Comparison of ENCODE assay signal across 25 cellular contexts in genomic region chr3:4107430-4107829, GRCh38.
A peak's percentile ranks its signal among the peaks of the same experiment; 100 is the strongest.
DNase-seq lines count a peak whose midpoint lies in the region; ATAC-seq, FAIRE-seq and TF ChIP-seq lines count a peak whose summit lies in the region.
"Had no signal": no experiment of that assay in that cellular context is flagged by ENCODE, and none has a peak within 500 bp of the region (broad histone marks: within the 10 kb centered on the region; RNA-seq: fewer than 3 reads in every experiment).

No MANE protein-coding gene starts in this region.

- H3K9ac ChIP-seq in neural progenitor cell: no peak overlapping the region

- intact Hi-C loops in natural killer cell (cut with micrococcal nuclease): no loop called here

- H3K36me3 Mint-ChIP-seq in chondrocyte (ENCODE audit: low read depth) (no peaks in the 10 kb centered on the region), neural progenitor cell (no peaks in the 10 kb centered on the region), natural killer cell (no peaks in the 10 kb centered on the region)

- TF ChIP-seq CTCF in D721Med (IDR thresholded peaks at IDR 0.05; ENCODE audit: insufficient read depth, missing control alignments): peak; percentile 23
- TF ChIP-seq CTCF in chondrocyte (IDR thresholded peaks at IDR 0.05): peak; percentile 28
- peak; percentile 24 for TF ChIP-seq CTCF in neural progenitor cell (IDR thresholded peaks at IDR 0.05)
- no peak for TF ChIP-seq CTCF in natural killer cell (IDR thresholded peaks at IDR 0.05)

- no peaks in the 10 kb centered on the region for H4K20me1 ChIP-seq in neural progenitor cell (ENCODE audit: low read depth)

- H3K79me2 ChIP-seq in neural progenitor cell (ENCODE audit: low read depth): no peaks in the 10 kb centered on the region

- H2AFZ ChIP-seq in neural progenitor cell (replicated peaks): no peak overlapping the region

- no peaks in the 10 kb centered on the region for H3K4me1 ChIP-seq in neural progenitor cell
- H3K4me1 ChIP-seq: esophagus squamous epithelium, lower lobe of right lung, tibial nerve had no signal

- H3K4me2 ChIP-seq in neural progenitor cell: no peak overlapping the region

- H3K4me1 Mint-ChIP-seq in chondrocyte (ENCODE audit: low read depth) (no peaks in the 10 kb centered on the region), neural progenitor cell (no peaks in the 10 kb centered on the region), natural killer cell (no peaks in the 10 kb centered on the region)
- H3K4me1 Mint-ChIP-seq: activated CD4-positive, alpha-beta T cell treated with anti-CD3 and anti-CD28 coated beads for 36 hours; CD8-positive, alpha-beta memory T cell had no signal

- H3K4me3 ChIP-seq in neural progenitor cell: no peak overlapping the region
- H3K4me3 ChIP-seq: esophagus squamous epithelium, lower lobe of right lung, tibial nerve had no signal

- peaks cover 5% of the 10 kb centered on the region for H3K9me3 Mint-ChIP-seq in chondrocyte (ENCODE audit: low read depth)
- H3K9me3 Mint-ChIP-seq in neural progenitor cell: peaks cover 4% of the 10 kb centered on the region
- H3K9me3 Mint-ChIP-seq in natural killer cell: peaks cover 2 to 4% of the 10 kb centered on the region in 2 donors
- H3K9me3 Mint-ChIP-seq: T-helper 1 cell treated with Interleukin-12 subunit alpha and Interleukin-12 subunit beta and Interleukin-4 antibody, amounts not matched to agents 30 μg/mL and 1 μg/mL, for 36 hours had no signal

- H3K9me3 ChIP-seq in neural progenitor cell (ENCODE audit: low read depth): no peaks in the 10 kb centered on the region
- H3K9me3 ChIP-seq: esophagus squamous epithelium, lower lobe of right lung, tibial nerve had no signal

- DNase-seq in D721Med (ENCODE audit: insufficient read length, low spot score) (no peak), HT-29 (ENCODE audit: low spot score) (peak; percentile 7), chondrocyte (ENCODE audit: low spot score) (no peak), neural progenitor cell (ENCODE audit: low spot score) (no peak), natural killer cell (no peak)
- DNase-seq in activated naive CD4-positive, alpha-beta T cell (lab: John Stamatoyannopoulos, UW): no peak
- DNase-seq in central memory CD4-positive, alpha-beta T cell: no peak
- DNase-seq: activated CD4-positive, alpha-beta T cell treated with anti-CD3 and anti-CD28 coated beads for 36 hours; activated naive CD4-positive, alpha-beta T cell treated with Interleukin-2 at 50 U/mL for 16 hours; activated T-cell treated with anti-CD3 and anti-CD28 coated beads, Interleukin-2, amount 50 U/mL, for 4 hours; AML-193; amniotic stem cell; CD8-positive, alpha-beta memory T cell; cortex of kidney; DMS79 treated with DMSO at 0.1 percent for 48 hours; esophagus squamous epithelium; IMR-90; lower lobe of right lung; NCI-H1105 treated with DMSO at 0.1 percent for 48 hours; NCI-H2081 treated with DMSO at 0.1 percent for 48 hours; stimulated activated CD8-positive, alpha-beta memory T cell treated with anti-CD3 and anti-CD28 coated beads, Interleukin-4, amount 100 ng/mL, for 48 hours had no signal

- H3K4me3 Mint-ChIP-seq in chondrocyte (ENCODE audit: unreplicated experiment): no peak overlapping the region
- no peak overlapping the region for H3K4me3 Mint-ChIP-seq in neural progenitor cell
- no peak overlapping the region for H3K4me3 Mint-ChIP-seq in natural killer cell
- H3K4me3 Mint-ChIP-seq: activated CD4-positive, alpha-beta T cell treated with anti-CD3 and anti-CD28 coated beads for 36 hours; activated T-cell treated with anti-CD3 and anti-CD28 coated beads, Interleukin-2, amount 50 U/mL, for 4 hours; CD8-positive, alpha-beta memory T cell; T-helper 1 cell treated with Interleukin-12 subunit alpha and Interleukin-12 subunit beta and Interleukin-4 antibody, amounts not matched to agents 30 μg/mL and 1 μg/mL, for 36 hours had no signal

- H3K36me3 ChIP-seq in neural progenitor cell: no peaks in the 10 kb centered on the region
- H3K36me3 ChIP-seq: esophagus squamous epithelium, lower lobe of right lung, tibial nerve had no signal

- no peak overlapping the region for H3K27ac ChIP-seq in neural progenitor cell
- H3K27ac ChIP-seq: esophagus squamous epithelium, lower lobe of right lung, tibial nerve had no signal

- no peaks in the 10 kb centered on the region for H3K27me3 ChIP-seq in neural progenitor cell
- H3K27me3 ChIP-seq: esophagus squamous epithelium, tibial nerve had no signal

- ATAC-seq in natural killer cell: no peak
- ATAC-seq: activated CD4-positive, alpha-beta T cell treated with anti-CD3 and anti-CD28 coated beads for 36 hours; activated T-cell treated with anti-CD3 and anti-CD28 coated beads, Interleukin-2, amount 50 U/mL, for 4 hours; lower lobe of right lung had no signal

- H3K27me3 Mint-ChIP-seq in chondrocyte (ENCODE audit: low read depth): no peaks in the 10 kb centered on the region
- H3K27me3 Mint-ChIP-seq in neural progenitor cell (ENCODE audit: insufficient read depth, low read depth): no peaks in the 10 kb centered on the region
- H3K27me3 Mint-ChIP-seq in natural killer cell (ENCODE audit: low read depth in 2 of 2): peaks cover 0 to 2% of the 10 kb centered on the region in 2 donors
- H3K27me3 Mint-ChIP-seq: activated CD4-positive, alpha-beta T cell treated with anti-CD3 and anti-CD28 coated beads for 36 hours; CD8-positive, alpha-beta memory T cell had no signal

- no peak overlapping the region for H3K27ac Mint-ChIP-seq in chondrocyte (ENCODE audit: unreplicated experiment)
- no peak overlapping the region for H3K27ac Mint-ChIP-seq in neural progenitor cell
- no peak overlapping the region for H3K27ac Mint-ChIP-seq in natural killer cell
- H3K27ac Mint-ChIP-seq: activated CD4-positive, alpha-beta T cell treated with anti-CD3 and anti-CD28 coated beads for 36 hours; T-helper 1 cell treated with Interleukin-12 subunit alpha and Interleukin-12 subunit beta and Interleukin-4 antibody, amounts not matched to agents 30 μg/mL and 1 μg/mL, for 36 hours had no signal

- H3F3A ChIP-seq in neural progenitor cell (ENCODE audit: low read depth): no peaks in the 10 kb centered on the region

- no peak for FAIRE-seq in D721Med (lab: Jason Lieb, UNC)
- FAIRE-seq: frontal cortex, keratinocyte had no signal
